32 cellular contexts compared by ENCODE assay signal in genomic region chrX:115452256-115452655, GRCh38.
A peak's percentile ranks its signal among the peaks of the same experiment; 100 is the strongest.
DNase-seq lines count a peak whose midpoint lies in the region; ATAC-seq, FAIRE-seq and TF ChIP-seq lines count a peak whose summit lies in the region.
"Had no signal": no experiment of that assay in that cellular context is flagged by ENCODE, and none has a peak within 500 bp of the region (broad histone marks: within the 10 kb centered on the region; RNA-seq: fewer than 3 reads in every experiment).

No MANE protein-coding gene starts in this region.

- H2AFZ ChIP-seq in GM23248: 0 out of 2 replicates have a peak overlapping the region, but pooled peaks have one; percentile 38
- no peak overlapping the region for H2AFZ ChIP-seq in astrocyte (ENCODE audit: low read depth, low read length)
- H2AFZ ChIP-seq: parathyroid adenoma had no signal

- H3K27ac ChIP-seq in GM23248: no peak overlapping the region
- H3K27ac ChIP-seq in astrocyte (ENCODE audit: low read depth, low read length): no peak overlapping the region
- H3K27ac ChIP-seq in sigmoid colon: no peak overlapping the region
- H3K27ac ChIP-seq: BLaER1, coronary artery, parathyroid adenoma, SJSA1, VCaP had no signal

- H3K4me1 ChIP-seq in GM23248 (ENCODE audit: insufficient read depth) (no peaks in the 10 kb centered on the region), astrocyte (ENCODE audit: insufficient read depth, low read length) (no peaks in the 10 kb centered on the region), sigmoid colon (peaks cover 0 to 8% (median 0%) of the 10 kb centered on the region in 4 donors)
- H3K4me1 ChIP-seq: BLaER1, parathyroid adenoma, SJSA1 had no signal

- peak; percentile 86 for FAIRE-seq in astrocyte (lab: Jason Lieb, UNC)

- H3F3A ChIP-seq in GM23248 (ENCODE audit: insufficient read depth): no peaks in the 10 kb centered on the region

- H3K9me3 ChIP-seq in GM23248 (ENCODE audit: low read depth) (no peaks in the 10 kb centered on the region), astrocyte (ENCODE audit: insufficient read depth, low read depth, low read length) (no peaks in the 10 kb centered on the region), sigmoid colon (no peaks in the 10 kb centered on the region)
- H3K9me3 ChIP-seq: BLaER1, SJSA1 had no signal

- no peaks in the 10 kb centered on the region for H3K27me3 Mint-ChIP-seq in astrocyte (ENCODE audit: low read depth, unreplicated experiment)
- H3K27me3 Mint-ChIP-seq: activated CD4-positive, alpha-beta T cell treated with anti-CD3 and anti-CD28 coated beads for 36 hours; activated CD8-positive, alpha-beta T cell treated with anti-CD3 and anti-CD28 coated beads for 36 hours; activated naive CD4-positive, alpha-beta T cell treated with anti-CD3 and anti-CD28 coated beads, Interleukin-2, amount 10 ng/mL, durations not matched to agents 7 days and 5 days; memory B cell; type B pancreatic cell had no signal

- no peaks in the 10 kb centered on the region for H3K36me3 Mint-ChIP-seq in astrocyte (ENCODE audit: low read depth, unreplicated experiment)
- H3K36me3 Mint-ChIP-seq: activated naive CD4-positive, alpha-beta T cell treated with anti-CD3 and anti-CD28 coated beads, Interleukin-2, amount 10 ng/mL, durations not matched to agents 7 days and 5 days; memory B cell; type B pancreatic cell had no signal

- TF ChIP-seq CTCF in astrocyte (IDR thresholded peaks at IDR 0.05; ENCODE audit: insufficient read depth, low read depth, low read length) (no peak), sigmoid colon (IDR thresholded peaks at IDR 0.05) (no peak)

- H3K4me1 Mint-ChIP-seq in astrocyte (ENCODE audit: low read depth, unreplicated experiment): no peaks in the 10 kb centered on the region
- H3K4me1 Mint-ChIP-seq: activated CD4-positive, alpha-beta T cell treated with anti-CD3 and anti-CD28 coated beads for 36 hours; activated naive CD4-positive, alpha-beta T cell treated with anti-CD3 and anti-CD28 coated beads, Interleukin-2, amount 10 ng/mL, durations not matched to agents 7 days and 5 days; memory B cell had no signal

- in situ Hi-C loops in GM23248 (cut with MboI): no loop called here

- ATAC-seq in sciatic nerve (peak; percentile 44), GM18907 (IDR thresholded peaks at IDR 0.05; ENCODE audit: unreplicated experiment) (no peak)
- ATAC-seq: activated CD4-positive, alpha-beta T cell treated with anti-CD3 and anti-CD28 coated beads for 36 hours; activated CD8-positive, alpha-beta T cell treated with anti-CD3 and anti-CD28 coated beads for 36 hours; esophagus mucosa; left colon had no signal

- H3K79me2 ChIP-seq in GM23248 (ENCODE audit: insufficient read depth) (no peaks in the 10 kb centered on the region), astrocyte (ENCODE audit: insufficient read depth, low read length) (no peaks in the 10 kb centered on the region)
- H3K79me2 ChIP-seq: parathyroid adenoma had no signal

- peak; percentile 11 for DNase-seq in GM23248
- DNase-seq in astrocyte (ENCODE audit: low read depth): peak; percentile 24
- DNase-seq in fibroblast of peridontal ligament (ENCODE audit: extremely low read depth): peak; percentile 26
- DNase-seq in sciatic nerve (ENCODE audit: low spot score): no peak
- DNase-seq in cortex of kidney (lab: John Stamatoyannopoulos, UW): no peak
- no peak for DNase-seq in sigmoid colon
- DNase-seq in stimulated activated naive CD4-positive, alpha-beta T cell (lab: John Stamatoyannopoulos, UW): no peak
- DNase-seq: activated CD4-positive, alpha-beta T cell treated with anti-CD3 and anti-CD28 coated beads for 36 hours; activated CD8-positive, alpha-beta memory T cell treated with anti-CD3 and anti-CD28 coated beads, Interleukin-2, amount 50 U/mL, for 48 hours; activated CD8-positive, alpha-beta T cell treated with anti-CD3 and anti-CD28 coated beads for 36 hours; activated naive CD4-positive, alpha-beta T cell treated with anti-CD3 and anti-CD28 coated beads, Interleukin-2, amount 10 ng/mL, durations not matched to agents 7 days and 5 days; amniotic stem cell; DMS153; hypothalamus; Karpas-422; left colon; NCI-H2107; NCI-H446 treated with DMSO at 0.1 percent for 48 hours; retina; RPMI8226; stimulated activated CD4-positive, alpha-beta T cell treated with anti-CD3 and anti-CD28 coated beads, Interleukin-4, amount 100 ng/mL, for 1 hour; T-helper 9 cell had no signal

- no peak for TF ChIP-seq EP300 in sigmoid colon (IDR thresholded peaks at IDR 0.05)

- H3K9me3 Mint-ChIP-seq in astrocyte (ENCODE audit: unreplicated experiment): no peaks in the 10 kb centered on the region
- H3K9me3 Mint-ChIP-seq: activated CD8-positive, alpha-beta T cell treated with anti-CD3 and anti-CD28 coated beads for 36 hours had no signal

- no peak overlapping the region for H3K27ac Mint-ChIP-seq in astrocyte (ENCODE audit: unreplicated experiment)
- H3K27ac Mint-ChIP-seq: activated CD4-positive, alpha-beta T cell treated with anti-CD3 and anti-CD28 coated beads for 36 hours; activated CD8-positive, alpha-beta T cell treated with anti-CD3 and anti-CD28 coated beads for 36 hours; activated naive CD4-positive, alpha-beta T cell treated with anti-CD3 and anti-CD28 coated beads, Interleukin-2, amount 10 ng/mL, durations not matched to agents 7 days and 5 days; activated T-helper 1 cell treated with anti-CD3 and anti-CD28 coated beads, Interleukin-12 subunit alpha, Interleukin-12 subunit beta, Interleukin-2, Interleukin-4 antibody, amounts not matched to agents 30 ng/mL and 10 ng/mL and 1 ng/mL, durations not matched to agents 14 hours and 24 hours and 36 hours; memory B cell; type B pancreatic cell had no signal

- H3K4me3 ChIP-seq in GM23248 (no peak overlapping the region), astrocyte (ENCODE audit: insufficient read depth, low read depth, low read length) (no peak overlapping the region), sigmoid colon (no peak overlapping the region)
- H3K4me3 ChIP-seq: BLaER1, coronary artery, SJSA1 had no signal

- H3K9ac ChIP-seq in GM23248 (no peak overlapping the region), astrocyte (ENCODE audit: low read length) (no peak overlapping the region)
- H3K9ac ChIP-seq: BLaER1, parathyroid adenoma had no signal

- intact Hi-C loops in sciatic nerve (cut with DNase I): no loop called here
- intact Hi-C loops in sigmoid colon (cut with DNase I): no loop called here

- H3K27me3 ChIP-seq in GM23248 (replicated peaks; ENCODE audit: insufficient read depth) (no peaks in the 10 kb centered on the region), astrocyte (ENCODE audit: insufficient read depth, low read length) (no peaks in the 10 kb centered on the region), sigmoid colon (no peaks in the 10 kb centered on the region)
- H3K27me3 ChIP-seq: SJSA1 had no signal

- H3K4me2 ChIP-seq in GM23248 (ENCODE audit: unreplicated experiment): peak overlapping the region; percentile 20
- H3K4me2 ChIP-seq in astrocyte (ENCODE audit: low read length): no peak overlapping the region
- H3K4me2 ChIP-seq: BLaER1 had no signal

- no peaks in the 10 kb centered on the region for H3K36me3 ChIP-seq in GM23248 (ENCODE audit: low read depth)
- no peaks in the 10 kb centered on the region for H3K36me3 ChIP-seq in astrocyte (ENCODE audit: insufficient read depth, low read length)
- no peaks in the 10 kb centered on the region for H3K36me3 ChIP-seq in sigmoid colon
- H3K36me3 ChIP-seq: BLaER1, SJSA1 had no signal

- H3K4me3 Mint-ChIP-seq in astrocyte (ENCODE audit: unreplicated experiment): no peak overlapping the region
- H3K4me3 Mint-ChIP-seq: activated CD4-positive, alpha-beta T cell treated with anti-CD3 and anti-CD28 coated beads for 36 hours; activated CD8-positive, alpha-beta T cell treated with anti-CD3 and anti-CD28 coated beads for 36 hours; activated naive CD4-positive, alpha-beta T cell treated with anti-CD3 and anti-CD28 coated beads, Interleukin-2, amount 10 ng/mL, durations not matched to agents 7 days and 5 days; activated T-helper 1 cell treated with anti-CD3 and anti-CD28 coated beads, Interleukin-12 subunit alpha, Interleukin-12 subunit beta, Interleukin-2, Interleukin-4 antibody, amounts not matched to agents 30 ng/mL and 10 ng/mL and 1 ng/mL, durations not matched to agents 14 hours and 24 hours and 36 hours; memory B cell; type B pancreatic cell had no signal

- 0 to 5% methylated on average over 1 of the region's 1 CpG for WGBS in GM23248 (ENCODE audit: low coverage in 1 of 2, low lambda C conversion rate in 2 of 2, missing lambda C conversion rate in 2 of 2), 2 experiments
- 72 to 89% methylated on average over 1 of the region's 1 CpG for WGBS in sigmoid colon, 2 donors

- no peaks in the 10 kb centered on the region for H4K20me1 ChIP-seq in GM23248 (ENCODE audit: insufficient read depth)
- no peaks in the 10 kb centered on the region for H4K20me1 ChIP-seq in astrocyte (ENCODE audit: insufficient read depth, low read length)
- H4K20me1 ChIP-seq: BLaER1 had no signal

- TF ChIP-seq POLR2A in sigmoid colon (IDR thresholded peaks at IDR 0.05): no peak

- no peaks in the 10 kb centered on the region for H3K9me2 ChIP-seq in GM23248 (ENCODE audit: insufficient read depth)

Comparison
In these comparisons a context has a peak if more than half of its experiments do, and no peak if none do; other contexts are left out.
1. DNase-seq: peak in GM23248 (single experiment), astrocyte (single experiment) and fibroblast of peridontal ligament (single experiment); none in sciatic nerve (single experiment), cortex of kidney (single experiment), sigmoid colon (single experiment) and stimulated activated naive CD4-positive, alpha-beta T cell (0 of 6).